26 cellular contexts compared by ENCODE assay signal in genomic region chr11:96798445-96798844, GRCh38.
"Had no signal": no experiment of that assay in that cellular context is flagged by ENCODE, and none has a peak within 500 bp of the region (broad histone marks: within the 10 kb centered on the region; RNA-seq: fewer than 3 reads in every experiment).

No MANE protein-coding gene starts in this region.

- H3K4me3 ChIP-seq: ascending aorta, body of pancreas, SK-N-MC had no signal

- ATAC-seq: activated CD8-positive, alpha-beta memory T cell treated with anti-CD3 and anti-CD28 coated beads, Interleukin-2, amount 10 ng/mL, durations not matched to agents 7 days and 5 days; activated naive CD4-positive, alpha-beta T cell treated with anti-CD3 and anti-CD28 coated beads, Interleukin-2, amount 50 U/mL, for 72 hours; activated naive CD8-positive, alpha-beta T cell treated with anti-CD3 and anti-CD28 coated beads, Interleukin-2, amount 50 U/mL, for 24 hours; body of pancreas; PC-3; T-cell had no signal

- H3K27ac ChIP-seq: ascending aorta, body of pancreas, SK-N-MC had no signal

- DNase-seq: activated B cell treated with CpG ODN at 0.5 μM for 24 hours; activated CD4-positive, alpha-beta T cell treated with anti-CD3 and anti-CD28 coated beads for 1 hour; activated CD4-positive, alpha-beta T cell treated with anti-CD3 and anti-CD28 coated beads, Interleukin-2, amount 10 ng/mL, durations not matched to agents 24 days and 14 days; activated CD4-positive, alpha-beta T cell treated with anti-CD3 and anti-CD28 coated beads, Interleukin-2, amount 50 U/mL, for 48 hours; activated CD8-positive, alpha-beta memory T cell treated with anti-CD3 and anti-CD28 coated beads, Interleukin-2, amount 10 ng/mL, durations not matched to agents 7 days and 5 days; activated effector memory CD4-positive, alpha-beta T cell treated with anti-CD3 and anti-CD28 coated beads, Interleukin-2, amount 50 U/mL, for 16 hours; activated naive CD4-positive, alpha-beta T cell treated with Interleukin-2 at 50 U/mL for 16 hours; activated naive CD8-positive, alpha-beta T cell treated with anti-CD3 and anti-CD28 coated beads, Interleukin-2, amount 50 U/mL, for 24 hours; activated T-cell treated with anti-CD3 and anti-CD28 coated beads, Interleukin-2, amount 50 U/mL, for 24 hours; amniotic stem cell; body of pancreas; Kasumi-1; NCI-H1048; NCI-H1417; NCI-H1930; NCI-H345; NCI-H510A; NCI-H526 treated with DMSO at 0.1 percent for 48 hours; NCI-H82; PC-3; T-cell; T-helper 2 cell; T1000 had no signal

- H3K27me3 ChIP-seq: ascending aorta, body of pancreas had no signal

- H3K4me1 ChIP-seq: ascending aorta, body of pancreas had no signal

- H3K9me3 ChIP-seq: ascending aorta, body of pancreas had no signal

- H3K36me3 ChIP-seq: ascending aorta had no signal
